In the genomic region with DNA sequence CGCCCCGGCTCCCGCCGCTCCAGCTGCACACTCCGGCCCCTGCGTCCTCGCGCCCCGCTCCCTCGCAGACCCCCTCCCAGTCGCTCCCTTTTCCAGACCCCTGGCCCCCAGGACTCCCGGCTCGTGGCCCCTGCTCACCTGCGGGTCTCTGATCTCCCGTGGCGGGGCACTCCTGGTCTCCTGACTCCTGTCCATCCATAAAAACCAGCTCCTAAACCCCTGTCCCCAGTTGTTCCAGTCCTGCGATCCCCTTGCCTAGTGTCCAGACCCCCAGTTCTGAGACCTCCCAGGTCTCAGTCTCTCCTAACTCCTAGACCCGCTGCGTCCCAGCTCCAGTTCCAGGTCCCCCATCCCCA, we compare ENCODE assay signal across 8 cellular contexts. TPM values are rescaled to one million over a fixed set of nuclear protein-coding genes. Genes with fewer than 3 reads are reported as not detected.
DNase-seq lines count a peak whose midpoint lies in the region; ATAC-seq and TF ChIP-seq lines count a peak whose summit lies in the region.

No MANE protein-coding gene starts in this region.

- H3K9ac ChIP-seq in stomach smooth muscle (ENCODE audit: low read length in 2 of 2) = peak overlapping the region; percentile 84 to 89

- ATAC-seq in activated T-helper 17 cell treated with anti-CD3 and anti-CD28 coated beads, Interleukin-2, amount 50 U/mL, for 72 hours (replicated peaks) = no peak
- ATAC-seq in GM18519 (IDR thresholded peaks at IDR 0.05; ENCODE audit: low FRiP score, unreplicated experiment) (no peak), HG03521 (IDR thresholded peaks at IDR 0.05; ENCODE audit: unreplicated experiment) (no peak)

- BruUV-seq in A673 (replicated peaks; lab: Mats Ljungman, UMichigan) = no TSS peak

- peaks cover 34% of the 10 kb centered on the region for H3K4me1 Mint-ChIP-seq in activated T-helper 17 cell treated with anti-CD3 and anti-CD28 coated beads, Interleukin-2, amount 50 U/mL, for 72 hours

- no peaks in the 10 kb centered on the region for H3K9me3 ChIP-seq in A673 (ENCODE audit: low read depth, low read length, poor library complexity, severe bottlenecking)
- H3K9me3 ChIP-seq in iPS-18c (ENCODE audit: control insufficient read depth, insufficient read depth, low read length) = no peaks in the 10 kb centered on the region
- no peaks in the 10 kb centered on the region for H3K9me3 ChIP-seq in stomach smooth muscle (ENCODE audit: control insufficient read depth in 2 of 2, low read length in 2 of 2)

- H3K36me3 ChIP-seq in A673 (ENCODE audit: insufficient read depth, low read length, poor library complexity, severe bottlenecking) (no peaks in the 10 kb centered on the region), H7 (replicated peaks; ENCODE audit: control insufficient read depth, insufficient read depth, low read length) (no peaks in the 10 kb centered on the region), stomach smooth muscle (ENCODE audit: control insufficient read depth in 2 of 2, insufficient read depth in 2 of 2, low read length in 2 of 2) (no peaks in the 10 kb centered on the region)

- H3K36me3 Mint-ChIP-seq in activated T-helper 17 cell treated with anti-CD3 and anti-CD28 coated beads, Interleukin-2, amount 50 U/mL, for 72 hours (ENCODE audit: low read depth) = peaks cover 11% of the 10 kb centered on the region

- H3K27me3 ChIP-seq in A673 (replicated peaks; ENCODE audit: insufficient read depth, low read depth, low read length, poor library complexity) (no peaks in the 10 kb centered on the region), H7 (ENCODE audit: control insufficient read depth, insufficient read depth, low read length) (no peaks in the 10 kb centered on the region), stomach smooth muscle (ENCODE audit: control insufficient read depth in 1 of 2, insufficient read depth in 2 of 2, low read length in 2 of 2) (no peaks in the 10 kb centered on the region)

- POLR2A ChIA-PET in A673 (lab: Charles Lee; ENCODE audit: low non-redundant PET) = interaction anchor here (0.6 kb wide), 1 partner anchor 257 kb away, joined by 3 read pairs; no protein-coding TSS in a partner anchor

- peak overlapping the region; percentile 85 for H3K4me3 ChIP-seq in A673 (ENCODE audit: low read depth, low read length, poor library complexity, severe bottlenecking)
- H3K4me3 ChIP-seq in H7 (ENCODE audit: insufficient read depth, low read depth, low read length) = peak overlapping the region; percentile 87
- peak overlapping the region; percentile 98 for H3K4me3 ChIP-seq in iPS-18c (ENCODE audit: insufficient read depth, low read depth, low read length)
- peak overlapping the region; percentile 95 to 96 for H3K4me3 ChIP-seq in stomach smooth muscle (ENCODE audit: low read length in 2 of 2)

- DNase-seq in A673 (ENCODE audit: low spot score) = no peak
- no peak for DNase-seq in H7
- DNase-seq in occipital lobe (lab: John Stamatoyannopoulos, UW) = no peak

- H3K27me3 Mint-ChIP-seq in activated T-helper 17 cell treated with anti-CD3 and anti-CD28 coated beads, Interleukin-2, amount 50 U/mL, for 72 hours = no peaks in the 10 kb centered on the region

- intact Hi-C loops in A673 (cut with micrococcal nuclease; ENCODE audit: unreplicated experiment) = loop anchor here (2.0 kb wide), 1 partner anchor 62 kb away; the partner anchor contains the start of gene GSPT1

- H3K4me1 ChIP-seq in A673 (ENCODE audit: insufficient read depth, low read length, poor library complexity, severe bottlenecking) (no peaks in the 10 kb centered on the region), stomach smooth muscle (ENCODE audit: control insufficient read depth, insufficient read depth, low read length) (peaks cover 22% of the 10 kb centered on the region)

- H3K9me3 Mint-ChIP-seq in activated T-helper 17 cell treated with anti-CD3 and anti-CD28 coated beads, Interleukin-2, amount 50 U/mL, for 72 hours = no peaks in the 10 kb centered on the region

- H3K27ac ChIP-seq in A673 (ENCODE audit: low read depth, low read length, poor library complexity, severe bottlenecking) (peak overlapping the region; percentile 66), stomach smooth muscle (ENCODE audit: low read length) (peak overlapping the region; percentile 55)

- peak overlapping the region; percentile 99 for H3K4me3 Mint-ChIP-seq in activated T-helper 17 cell treated with anti-CD3 and anti-CD28 coated beads, Interleukin-2, amount 50 U/mL, for 72 hours

- peak overlapping the region; percentile 95 for H3K27ac Mint-ChIP-seq in activated T-helper 17 cell treated with anti-CD3 and anti-CD28 coated beads, Interleukin-2, amount 50 U/mL, for 72 hours

- TF ChIP-seq CTCF in A673 (conservative IDR thresholded peaks at IDR 0.05; ENCODE audit: low read depth, low read length) = no peak

- CTCF ChIA-PET in A673 (lab: Charles Lee) = interaction anchor here (0.6 to 1.3 kb wide), 2 partner anchors 91 to 123 kb away, joined by 4 to 5 read pairs; no protein-coding TSS in a partner anchor

RNA-seq across cellular contexts. Expression of gene SNX29, which starts 0.3 kb away (rescaled TPM):
- total RNA-seq in A673 (2021) (10.1 and 14.3 TPM in 2 replicates), occipital lobe (13.6 TPM)
- 2.9 and 3.2 TPM in 2 replicates for total RNA-seq in H7 (2014; rRNA removed; shearing (Covaris generic))
- total RNA-seq in activated T-helper 17 cell treated with anti-CD3 and anti-CD28 coated beads, Interleukin-2, amount 50 U/mL, for 72 hours = 10 to 100 TPM in 1 of 2 donors, 1 to 10 TPM in 1; 9.8 to 11.8 TPM

RNA-seq across cellular contexts. Expression of gene TNFRSF17, which starts 11.8 kb away (rescaled TPM):
- total RNA-seq in A673 (2021) (not detected in 2 replicates), occipital lobe (not detected)
- total RNA-seq in H7 (2014; rRNA removed; shearing (Covaris generic)) = not detected in 2 replicates
- total RNA-seq in activated T-helper 17 cell treated with anti-CD3 and anti-CD28 coated beads, Interleukin-2, amount 50 U/mL, for 72 hours = not detected

RNA-seq across cellular contexts. Expression of gene NPIPB2, which starts 35.0 kb away (rescaled TPM):
- 9.2 and 9.6 TPM in 2 replicates for total RNA-seq in A673 (2021)
- 0.97 and 1.3 TPM in 2 replicates for total RNA-seq in H7 (2014; rRNA removed; shearing (Covaris generic))
- total RNA-seq in activated T-helper 17 cell treated with anti-CD3 and anti-CD28 coated beads, Interleukin-2, amount 50 U/mL, for 72 hours = 10 to 100 TPM; 14.3 to 21.8 TPM
- 0.78 TPM for total RNA-seq in occipital lobe
